ENCODE assay signal across 24 cellular contexts in the genomic region with DNA sequence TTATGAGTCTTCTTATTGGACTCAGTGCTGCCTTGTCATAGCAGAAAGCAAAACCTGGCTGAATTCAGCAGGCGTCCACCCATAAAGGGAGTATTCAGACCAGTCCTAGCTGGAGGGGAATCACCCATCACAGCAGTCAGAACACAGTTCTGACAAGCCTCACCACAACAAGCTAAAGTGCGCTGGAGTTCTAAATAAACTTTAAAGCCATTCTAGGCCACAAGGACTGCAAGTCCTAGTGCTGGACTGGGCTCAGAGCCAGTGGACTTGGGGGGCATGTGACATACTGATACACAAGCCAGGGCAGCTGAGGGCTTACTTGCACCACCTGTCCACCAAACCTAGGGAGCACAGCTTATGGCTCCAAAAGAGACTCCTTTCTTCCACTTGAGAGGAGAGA.
"Had no signal": no experiment of that assay in that cellular context is flagged by ENCODE, and none has a peak within 500 bp of the region (broad histone marks: within the 10 kb centered on the region; RNA-seq: fewer than 3 reads in every experiment).

No MANE protein-coding gene starts in this region.

- DNase-seq: activated B cell treated with CpG ODN at 0.5 μM for 24 hours; activated CD4-positive, alpha-beta T cell treated with anti-CD3 and anti-CD28 coated beads for 1 hour; activated CD4-positive, alpha-beta T cell treated with anti-CD3 and anti-CD28 coated beads, Interleukin-2, amount 10 ng/mL, durations not matched to agents 24 days and 14 days; activated CD4-positive, alpha-beta T cell treated with anti-CD3 and anti-CD28 coated beads, Interleukin-2, amount 50 U/mL, for 48 hours; activated CD8-positive, alpha-beta memory T cell treated with anti-CD3 and anti-CD28 coated beads, Interleukin-2, amount 10 ng/mL, durations not matched to agents 7 days and 5 days; activated effector memory CD4-positive, alpha-beta T cell treated with Interleukin-2 at 50 U/mL for 16 hours; activated naive CD4-positive, alpha-beta T cell; activated T-cell treated with anti-CD3 and anti-CD28 coated beads, Interleukin-2, amount 50 U/mL, for 24 hours; aorta; body of pancreas; Karpas-422; MM.1S; NCI-H1105 treated with DMSO at 0.1 percent for 48 hours; NCI-H1436 treated with DMSO at 0.1 percent for 48 hours; NCI-H187; NCI-H2081 treated with DMSO at 0.1 percent for 48 hours; NCI-H446; NCI-H524; PC-3; SIG-M5; T-cell; T-helper 2 cell; T1000 had no signal

- H3K4me3 ChIP-seq: body of pancreas, SK-N-MC had no signal

- ATAC-seq: activated CD8-positive, alpha-beta memory T cell treated with anti-CD3 and anti-CD28 coated beads, Interleukin-2, amount 10 ng/mL, durations not matched to agents 7 days and 5 days; body of pancreas; PC-3; T-cell had no signal
